In the genomic region with DNA sequence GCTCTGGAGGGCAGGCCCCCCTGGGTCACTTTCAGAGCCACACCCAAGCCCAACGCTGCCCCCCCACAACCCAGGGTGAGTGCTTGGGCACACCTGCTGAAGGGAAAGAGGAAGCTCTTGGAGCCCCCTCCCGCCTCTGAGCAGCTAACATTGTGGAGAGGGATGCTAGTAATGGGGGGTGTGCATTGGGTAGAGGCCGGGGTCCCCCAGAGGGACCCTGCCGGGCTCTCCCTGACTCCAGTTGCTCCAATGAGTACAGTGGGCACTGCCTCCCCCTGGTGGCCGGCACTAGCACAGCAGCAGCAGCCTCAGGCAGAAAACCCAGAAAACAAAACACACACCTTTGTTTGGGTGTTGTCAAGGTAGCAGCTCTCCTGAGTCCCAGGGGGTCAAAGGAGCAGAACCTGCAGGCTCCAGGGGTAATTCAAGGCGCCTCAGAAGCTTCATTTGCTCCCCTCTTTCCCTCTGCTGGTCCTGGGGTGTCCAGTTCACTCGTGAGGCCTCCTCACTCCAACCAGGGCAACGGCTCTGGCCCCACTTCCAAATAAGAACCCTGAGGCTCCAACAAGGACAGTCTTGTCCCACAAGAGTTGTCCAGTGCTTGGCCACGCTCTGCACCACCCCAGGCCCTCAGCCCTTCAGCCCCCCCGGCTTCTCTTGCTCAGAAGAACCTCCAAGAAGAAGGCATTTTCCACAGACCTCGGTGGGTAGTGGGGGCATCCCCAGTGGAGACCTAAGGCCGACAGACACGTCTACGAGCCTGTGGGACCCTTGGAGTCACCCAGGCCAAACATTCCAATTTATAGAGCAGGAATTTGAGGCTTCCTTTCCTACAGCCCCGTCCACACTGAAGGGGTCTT, we compare ENCODE assay signal across 1 cellular context.
A peak's percentile ranks its signal among the peaks of the same experiment; 100 is the strongest.
TF ChIP-seq lines count a peak whose summit lies in the region.

No MANE protein-coding gene starts in this region.

TF ChIP-seq in HEK293, 187 proteins besides CTCF, POLR2A, EP300 and RAD21 (continued from another document):
- TF ChIP-seq, protein P1, sequence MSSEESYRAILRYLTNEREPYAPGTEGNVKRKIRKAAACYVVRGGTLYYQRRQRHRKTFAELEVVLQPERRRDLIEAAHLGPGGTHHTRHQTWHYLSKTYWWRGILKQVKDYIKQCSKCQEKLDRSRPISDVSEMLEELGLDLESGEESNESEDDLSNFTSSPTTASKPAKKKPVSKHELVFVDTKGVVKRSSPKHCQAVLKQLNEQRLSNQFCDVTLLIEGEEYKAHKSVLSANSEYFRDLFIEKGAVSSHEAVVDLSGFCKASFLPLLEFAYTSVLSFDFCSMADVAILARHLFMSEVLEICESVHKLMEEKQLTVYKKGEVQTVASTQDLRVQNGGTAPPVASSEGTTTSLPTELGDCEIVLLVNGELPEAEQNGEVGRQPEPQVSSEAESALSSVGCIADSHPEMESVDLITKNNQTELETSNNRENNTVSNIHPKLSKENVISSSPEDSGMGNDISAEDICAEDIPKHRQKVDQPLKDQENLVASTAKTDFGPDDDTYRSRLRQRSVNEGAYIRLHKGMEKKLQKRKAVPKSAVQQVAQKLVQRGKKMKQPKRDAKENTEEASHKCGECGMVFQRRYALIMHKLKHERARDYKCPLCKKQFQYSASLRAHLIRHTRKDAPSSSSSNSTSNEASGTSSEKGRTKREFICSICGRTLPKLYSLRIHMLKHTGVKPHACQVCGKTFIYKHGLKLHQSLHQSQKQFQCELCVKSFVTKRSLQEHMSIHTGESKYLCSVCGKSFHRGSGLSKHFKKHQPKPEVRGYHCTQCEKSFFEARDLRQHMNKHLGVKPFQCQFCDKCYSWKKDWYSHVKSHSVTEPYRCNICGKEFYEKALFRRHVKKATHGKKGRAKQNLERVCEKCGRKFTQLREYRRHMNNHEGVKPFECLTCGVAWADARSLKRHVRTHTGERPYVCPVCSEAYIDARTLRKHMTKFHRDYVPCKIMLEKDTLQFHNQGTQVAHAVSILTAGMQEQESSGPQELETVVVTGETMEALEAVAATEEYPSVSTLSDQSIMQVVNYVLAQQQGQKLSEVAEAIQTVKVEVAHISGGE (tag by site-specific recombination; conservative IDR thresholded peaks at IDR 0.05; ENCODE audit: low read depth) = no peak
- TF ChIP-seq KLF8 (tag by site-specific recombination; IDR thresholded peaks at IDR 0.05) (0 out of 2 replicates have a peak, but pooled peaks have one; percentile 23), GLIS2 (tag by site-specific recombination; IDR thresholded peaks at IDR 0.05) (peak; percentile 88), ZNF654 (tag by site-specific recombination; IDR thresholded peaks at IDR 0.05; ENCODE audit: low read depth) (peak; percentile 51), BCL11B (tag by site-specific recombination; IDR thresholded peaks at IDR 0.05; ENCODE audit: low read depth) (0 out of 2 replicates have a peak, but pooled peaks have one; percentile 15), SP3 (tag by site-specific recombination; IDR thresholded peaks at IDR 0.05) (no peak), ZNF2 (tag by site-specific recombination; IDR thresholded peaks at IDR 0.05) (no peak), GLIS1 (tag by site-specific recombination; IDR thresholded peaks at IDR 0.05) (peak; percentile 45; the same call in 1 of the 2 replicates)
- TF ChIP-seq, protein P2, sequence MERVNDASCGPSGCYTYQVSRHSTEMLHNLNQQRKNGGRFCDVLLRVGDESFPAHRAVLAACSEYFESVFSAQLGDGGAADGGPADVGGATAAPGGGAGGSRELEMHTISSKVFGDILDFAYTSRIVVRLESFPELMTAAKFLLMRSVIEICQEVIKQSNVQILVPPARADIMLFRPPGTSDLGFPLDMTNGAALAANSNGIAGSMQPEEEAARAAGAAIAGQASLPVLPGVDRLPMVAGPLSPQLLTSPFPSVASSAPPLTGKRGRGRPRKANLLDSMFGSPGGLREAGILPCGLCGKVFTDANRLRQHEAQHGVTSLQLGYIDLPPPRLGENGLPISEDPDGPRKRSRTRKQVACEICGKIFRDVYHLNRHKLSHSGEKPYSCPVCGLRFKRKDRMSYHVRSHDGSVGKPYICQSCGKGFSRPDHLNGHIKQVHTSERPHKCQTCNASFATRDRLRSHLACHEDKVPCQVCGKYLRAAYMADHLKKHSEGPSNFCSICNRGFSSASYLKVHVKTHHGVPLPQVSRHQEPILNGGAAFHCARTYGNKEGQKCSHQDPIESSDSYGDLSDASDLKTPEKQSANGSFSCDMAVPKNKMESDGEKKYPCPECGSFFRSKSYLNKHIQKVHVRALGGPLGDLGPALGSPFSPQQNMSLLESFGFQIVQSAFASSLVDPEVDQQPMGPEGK (tag by site-specific recombination; IDR thresholded peaks at IDR 0.05) = peak; percentile 53; the same call in 1 of the 2 replicates
- TF ChIP-seq, protein P3, sequence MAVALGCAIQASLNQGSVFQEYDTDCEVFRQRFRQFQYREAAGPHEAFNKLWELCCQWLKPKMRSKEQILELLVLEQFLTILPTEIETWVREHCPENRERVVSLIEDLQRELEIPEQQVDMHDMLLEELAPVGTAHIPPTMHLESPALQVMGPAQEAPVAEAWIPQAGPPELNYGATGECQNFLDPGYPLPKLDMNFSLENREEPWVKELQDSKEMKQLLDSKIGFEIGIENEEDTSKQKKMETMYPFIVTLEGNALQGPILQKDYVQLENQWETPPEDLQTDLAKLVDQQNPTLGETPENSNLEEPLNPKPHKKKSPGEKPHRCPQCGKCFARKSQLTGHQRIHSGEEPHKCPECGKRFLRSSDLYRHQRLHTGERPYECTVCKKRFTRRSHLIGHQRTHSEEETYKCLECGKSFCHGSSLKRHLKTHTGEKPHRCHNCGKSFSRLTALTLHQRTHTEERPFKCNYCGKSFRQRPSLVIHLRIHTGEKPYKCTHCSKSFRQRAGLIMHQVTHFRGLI (tag by site-specific recombination; IDR thresholded peaks at IDR 0.05) = peak; percentile 81
- TF ChIP-seq, protein P4, sequence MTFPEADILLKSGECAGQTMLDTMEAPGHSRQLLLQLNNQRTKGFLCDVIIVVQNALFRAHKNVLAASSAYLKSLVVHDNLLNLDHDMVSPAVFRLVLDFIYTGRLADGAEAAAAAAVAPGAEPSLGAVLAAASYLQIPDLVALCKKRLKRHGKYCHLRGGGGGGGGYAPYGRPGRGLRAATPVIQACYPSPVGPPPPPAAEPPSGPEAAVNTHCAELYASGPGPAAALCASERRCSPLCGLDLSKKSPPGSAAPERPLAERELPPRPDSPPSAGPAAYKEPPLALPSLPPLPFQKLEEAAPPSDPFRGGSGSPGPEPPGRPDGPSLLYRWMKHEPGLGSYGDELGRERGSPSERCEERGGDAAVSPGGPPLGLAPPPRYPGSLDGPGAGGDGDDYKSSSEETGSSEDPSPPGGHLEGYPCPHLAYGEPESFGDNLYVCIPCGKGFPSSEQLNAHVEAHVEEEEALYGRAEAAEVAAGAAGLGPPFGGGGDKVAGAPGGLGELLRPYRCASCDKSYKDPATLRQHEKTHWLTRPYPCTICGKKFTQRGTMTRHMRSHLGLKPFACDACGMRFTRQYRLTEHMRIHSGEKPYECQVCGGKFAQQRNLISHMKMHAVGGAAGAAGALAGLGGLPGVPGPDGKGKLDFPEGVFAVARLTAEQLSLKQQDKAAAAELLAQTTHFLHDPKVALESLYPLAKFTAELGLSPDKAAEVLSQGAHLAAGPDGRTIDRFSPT (tag by site-specific recombination; IDR thresholded peaks at IDR 0.05) = 0 out of 2 replicates have a peak, but pooled peaks have one; percentile 37
- TF ChIP-seq, protein P5, sequence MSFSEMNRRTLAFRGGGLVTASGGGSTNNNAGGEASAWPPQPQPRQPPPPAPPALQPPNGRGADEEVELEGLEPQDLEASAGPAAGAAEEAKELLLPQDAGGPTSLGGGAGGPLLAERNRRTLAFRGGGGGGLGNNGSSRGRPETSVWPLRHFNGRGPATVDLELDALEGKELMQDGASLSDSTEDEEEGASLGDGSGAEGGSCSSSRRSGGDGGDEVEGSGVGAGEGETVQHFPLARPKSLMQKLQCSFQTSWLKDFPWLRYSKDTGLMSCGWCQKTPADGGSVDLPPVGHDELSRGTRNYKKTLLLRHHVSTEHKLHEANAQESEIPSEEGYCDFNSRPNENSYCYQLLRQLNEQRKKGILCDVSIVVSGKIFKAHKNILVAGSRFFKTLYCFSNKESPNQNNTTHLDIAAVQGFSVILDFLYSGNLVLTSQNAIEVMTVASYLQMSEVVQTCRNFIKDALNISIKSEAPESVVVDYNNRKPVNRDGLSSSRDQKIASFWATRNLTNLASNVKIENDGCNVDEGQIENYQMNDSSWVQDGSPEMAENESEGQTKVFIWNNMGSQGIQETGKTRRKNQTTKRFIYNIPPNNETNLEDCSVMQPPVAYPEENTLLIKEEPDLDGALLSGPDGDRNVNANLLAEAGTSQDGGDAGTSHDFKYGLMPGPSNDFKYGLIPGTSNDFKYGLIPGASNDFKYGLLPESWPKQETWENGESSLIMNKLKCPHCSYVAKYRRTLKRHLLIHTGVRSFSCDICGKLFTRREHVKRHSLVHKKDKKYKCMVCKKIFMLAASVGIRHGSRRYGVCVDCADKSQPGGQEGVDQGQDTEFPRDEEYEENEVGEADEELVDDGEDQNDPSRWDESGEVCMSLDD (tag by site-specific recombination; IDR thresholded peaks at IDR 0.05) = 0 out of 2 replicates have a peak, but pooled peaks have one; percentile 52
